ENCODE assay signal across 6 cellular contexts in genomic region chr9:98655428-98655827, GRCh38. TPM values are rescaled to one million over a fixed set of nuclear protein-coding genes. Genes with fewer than 3 reads are reported as not detected.
"Had no signal": no experiment of that assay in that cellular context is flagged by ENCODE, and none has a peak within 500 bp of the region (broad histone marks: within the 10 kb centered on the region; RNA-seq: fewer than 3 reads in every experiment).

No MANE protein-coding gene starts in this region.

RNA-seq across cellular contexts. Expression of gene GABBR2, which starts 53.3 kb away (rescaled TPM):
- total RNA-seq: left colon; left lobe of liver; mammary epithelial cell; mesenteric fat pad; naive thymus-derived CD4-positive, alpha-beta T cell had no signal
- polyA plus RNA-seq: immature natural killer cell; mammary epithelial cell; naive thymus-derived CD4-positive, alpha-beta T cell had no signal
